In genomic region chr2:71589763-71590162, GRCh38 we compare ENCODE assay signal across 19 cellular contexts.
A peak's percentile ranks its signal among the peaks of the same experiment; 100 is the strongest.
DNase-seq lines count a peak whose midpoint lies in the region; TF ChIP-seq lines count a peak whose summit lies in the region.
"Had no signal": no experiment of that assay in that cellular context is flagged by ENCODE, and none has a peak within 500 bp of the region (broad histone marks: within the 10 kb centered on the region; RNA-seq: fewer than 3 reads in every experiment).

No MANE protein-coding gene starts in this region.

- H3K4me3 Mint-ChIP-seq in endothelial cell (ENCODE audit: unreplicated experiment) (peak overlapping the region; percentile 35), neural crest cell (no peak overlapping the region)
- H3K4me3 Mint-ChIP-seq in CD8-positive, alpha-beta memory T cell: no peak overlapping the region
- H3K4me3 Mint-ChIP-seq: CD8-positive, alpha-beta T cell; HFFc6 had no signal

- H3K27me3 Mint-ChIP-seq in endothelial cell (ENCODE audit: unreplicated experiment): peaks cover 44% of the 10 kb centered on the region
- H3K27me3 Mint-ChIP-seq in neural crest cell (ENCODE audit: low read depth): peaks cover 22% of the 10 kb centered on the region
- no peaks in the 10 kb centered on the region for H3K27me3 Mint-ChIP-seq in CD8-positive, alpha-beta memory T cell

- TF ChIP-seq CTCF in endothelial cell (IDR thresholded peaks at IDR 0.05; ENCODE audit: unreplicated experiment) (no peak), neural crest cell (conservative IDR thresholded peaks at IDR 0.05) (no peak)

- peaks cover 25% of the 10 kb centered on the region for H3K4me1 ChIP-seq in SJCRH30
- H3K4me1 ChIP-seq in CD8-positive, alpha-beta memory T cell (ENCODE audit: insufficient read depth, low read length): no peaks in the 10 kb centered on the region
- H3K4me1 ChIP-seq: BE2C had no signal

- POLR2A ChIA-PET in CD8-positive, alpha-beta memory T cell (lab: Charles Lee): no interaction called here

- CTCF ChIA-PET in CD8-positive, alpha-beta memory T cell (lab: Charles Lee): no interaction called here

- no peaks in the 10 kb centered on the region for H3K9me3 Mint-ChIP-seq in endothelial cell (ENCODE audit: unreplicated experiment)
- no peaks in the 10 kb centered on the region for H3K9me3 Mint-ChIP-seq in neural crest cell
- no peaks in the 10 kb centered on the region for H3K9me3 Mint-ChIP-seq in CD8-positive, alpha-beta memory T cell
- H3K9me3 Mint-ChIP-seq: CD8-positive, alpha-beta T cell; HFFc6 had no signal

- no peak overlapping the region for H3K4me3 ChIP-seq in SJCRH30
- H3K4me3 ChIP-seq in CD8-positive, alpha-beta memory T cell (ENCODE audit: low read length): no peak overlapping the region

- H3K36me3 Mint-ChIP-seq in endothelial cell (ENCODE audit: low read depth, unreplicated experiment) (peaks cover 68% of the 10 kb centered on the region), neural crest cell (ENCODE audit: low read depth) (no peaks in the 10 kb centered on the region)
- peaks cover 0 to 10% (median 0%) of the 10 kb centered on the region in 3 donors for H3K36me3 Mint-ChIP-seq in CD8-positive, alpha-beta memory T cell
- H3K36me3 Mint-ChIP-seq: CD8-positive, alpha-beta T cell had no signal

- H3K9me3 ChIP-seq in SJCRH30 (replicated peaks): no peaks in the 10 kb centered on the region
- H3K9me3 ChIP-seq in CD8-positive, alpha-beta memory T cell (ENCODE audit: low read length): no peaks in the 10 kb centered on the region
- H3K9me3 ChIP-seq: BE2C had no signal

- H3K36me3 ChIP-seq in SJCRH30: no peaks in the 10 kb centered on the region
- no peaks in the 10 kb centered on the region for H3K36me3 ChIP-seq in CD8-positive, alpha-beta memory T cell (ENCODE audit: insufficient read depth, low read length)
- H3K36me3 ChIP-seq: BE2C had no signal

- H3K27me3 ChIP-seq in SJCRH30: no peaks in the 10 kb centered on the region
- no peaks in the 10 kb centered on the region for H3K27me3 ChIP-seq in CD8-positive, alpha-beta memory T cell (ENCODE audit: insufficient read depth, low read length, poor library complexity, severe bottlenecking)
- H3K27me3 ChIP-seq: BE2C had no signal

- H3K4me1 Mint-ChIP-seq in endothelial cell (ENCODE audit: unreplicated experiment) (peaks cover 63% of the 10 kb centered on the region), neural crest cell (peaks cover 52% of the 10 kb centered on the region)
- H3K4me1 Mint-ChIP-seq in CD8-positive, alpha-beta memory T cell: no peaks in the 10 kb centered on the region

- H3K27ac Mint-ChIP-seq in endothelial cell (ENCODE audit: unreplicated experiment): peak overlapping the region; percentile 82
- H3K27ac Mint-ChIP-seq in neural crest cell (ENCODE audit: unreplicated experiment): peak overlapping the region; percentile 44
- peak overlapping the region in 1 of 8 donors; percentile 52 for H3K27ac Mint-ChIP-seq in CD8-positive, alpha-beta memory T cell
- H3K27ac Mint-ChIP-seq: CD8-positive, alpha-beta T cell; HFFc6 had no signal

- DNase-seq in SJCRH30: peak; percentile 48 to 66
- no peak for DNase-seq in endothelial cell (ENCODE audit: low spot score)
- no peak for DNase-seq in neural crest cell (ENCODE audit: low read depth, low spot score)
- DNase-seq in SHP77 treated with DMSO at 0.1 percent for 48 hours (lab: John Stamatoyannopoulos, UW): no peak
- no peak for DNase-seq in stimulated activated CD4-positive, alpha-beta T cell treated with anti-CD3 and anti-CD28 coated beads, Interleukin-12 subunit alpha, Interleukin-12 subunit beta, amount 100 ng/mL, for 4 hours
- no peak for DNase-seq in activated CD4-positive, CD25-positive, alpha-beta regulatory T cell treated with anti-CD3 and anti-CD28 coated beads, Interleukin-2, amount 50 U/mL, for 72 hours
- DNase-seq in CD8-positive, alpha-beta memory T cell: no peak
- DNase-seq: BE2C; CD8-positive, alpha-beta T cell; DND-41; GF-D8; GOT3; HFFc6; NCI-H1930; NCI-H2171; NCI-H446 treated with DMSO at 0.1 percent for 48 hours; NCI-H774; SHP77 had no signal

- no peak overlapping the region for H3K27ac ChIP-seq in SJCRH30
- no peak overlapping the region for H3K27ac ChIP-seq in CD8-positive, alpha-beta memory T cell (ENCODE audit: low read depth, low read length)
- H3K27ac ChIP-seq: KMS-11 had no signal

Comparison
In these comparisons a context has a peak if more than half of its experiments do, and no peak if none do; other contexts are left out.
1. DNase-seq: peak in SJCRH30 (2 of 2); none in endothelial cell (single experiment), neural crest cell (single experiment), SHP77 treated with DMSO at 0.1 percent for 48 hours (single experiment), stimulated activated CD4-positive, alpha-beta T cell treated with anti-CD3 and anti-CD28 coated beads, Interleukin-12 subunit alpha, Interleukin-12 subunit beta, amount 100 ng/mL, for 4 hours (single experiment), activated CD4-positive, CD25-positive, alpha-beta regulatory T cell treated with anti-CD3 and anti-CD28 coated beads, Interleukin-2, amount 50 U/mL, for 72 hours (single experiment) and CD8-positive, alpha-beta memory T cell (0 of 5).